In the genomic region with DNA sequence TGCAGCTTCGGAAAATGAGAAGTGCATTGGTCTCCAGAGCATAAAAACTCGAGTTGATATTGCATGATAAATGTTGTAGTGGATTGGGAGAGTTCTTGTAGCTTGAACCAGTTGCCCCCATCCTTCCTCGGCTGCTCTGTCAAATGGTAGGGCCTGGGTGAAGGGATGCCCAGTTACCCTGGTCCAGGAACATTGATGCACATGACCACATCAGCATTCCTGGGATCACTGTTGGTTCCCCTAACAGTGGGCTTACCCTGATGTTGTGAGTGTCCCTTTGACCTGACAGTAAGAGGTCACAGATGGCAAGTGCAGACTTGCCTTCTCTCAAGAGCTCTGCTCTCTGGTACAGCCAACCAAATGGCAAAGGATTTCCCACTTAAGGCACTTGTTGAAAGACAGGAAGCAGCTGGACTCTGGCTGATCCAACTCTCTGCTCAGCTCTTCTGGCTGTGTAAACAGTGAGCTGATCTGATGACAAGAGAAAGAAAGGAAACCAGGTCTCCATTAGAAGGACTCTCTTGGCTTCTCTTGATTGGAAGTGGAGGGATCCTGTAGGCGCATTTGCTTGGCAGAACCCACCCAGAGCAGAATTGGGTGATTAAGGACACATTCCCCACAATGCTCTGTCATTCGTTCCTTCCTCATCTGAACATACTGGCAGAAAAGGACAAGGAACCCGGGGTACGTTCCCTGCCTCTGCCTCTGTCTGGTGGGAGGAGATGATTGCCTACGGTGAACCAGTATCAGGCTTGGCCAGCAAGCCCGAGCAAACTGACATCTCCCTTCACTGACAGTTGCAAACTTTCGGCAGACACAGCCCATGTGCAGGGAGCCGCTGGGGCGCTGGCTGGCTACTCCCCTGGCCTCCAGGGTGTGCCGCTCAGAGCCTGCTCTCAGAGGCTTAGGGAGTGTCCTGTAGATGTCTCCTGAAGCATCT, we compare ENCODE assay signal across 7 cellular contexts. TPM values are rescaled to one million over a fixed set of nuclear protein-coding genes. Genes with fewer than 3 reads are reported as not detected.
A peak's percentile ranks its signal among the peaks of the same experiment; 100 is the strongest.
DNase-seq lines count a peak whose midpoint lies in the region; ATAC-seq, FAIRE-seq and TF ChIP-seq lines count a peak whose summit lies in the region.

No MANE protein-coding gene starts in this region.

- H3K36me3 ChIP-seq in SK-N-SH (replicated peaks in 1 of 2; ENCODE audit: control insufficient read depth in 1 of 2, insufficient read depth in 2 of 2, low read length in 1 of 2) (peaks cover 0 to 3% of the 10 kb centered on the region in 2 experiments), left ventricle myocardium inferior (peaks cover 3% of the 10 kb centered on the region), thyroid gland (no peaks in the 10 kb centered on the region), body of pancreas (replicated peaks in 1 of 2; ENCODE audit: insufficient read depth in 1 of 2, low read depth in 2 of 2) (no peaks in the 10 kb centered on the region)

- H3F3A ChIP-seq in SK-N-SH (replicated peaks; ENCODE audit: insufficient read depth): peaks cover 3% of the 10 kb centered on the region

- no peaks in the 10 kb centered on the region for H3K9me3 ChIP-seq in SK-N-SH
- H3K9me3 ChIP-seq in left ventricle myocardium inferior (replicated peaks): no peaks in the 10 kb centered on the region
- no peaks in the 10 kb centered on the region for H3K9me3 ChIP-seq in thyroid gland
- no peaks in the 10 kb centered on the region for H3K9me3 ChIP-seq in body of pancreas

- H3K27me3 ChIP-seq in SK-N-SH (ENCODE audit: insufficient read depth): no peaks in the 10 kb centered on the region
- no peaks in the 10 kb centered on the region for H3K27me3 ChIP-seq in left ventricle myocardium inferior (ENCODE audit: low read depth)
- H3K27me3 ChIP-seq in thyroid gland: no peaks in the 10 kb centered on the region
- no peaks in the 10 kb centered on the region for H3K27me3 ChIP-seq in body of pancreas

- TF ChIP-seq EP300 in SK-N-SH (IDR thresholded peaks at IDR 0.05; ENCODE audit: borderline replicate concordance in 1 of 2, low read depth in 1 of 2, low read length in 1 of 2): no peak

- no peak overlapping the region for H2AFZ ChIP-seq in SK-N-SH (ENCODE audit: low read depth)

- CTCF ChIA-PET in SK-N-SH (lab: Yijun Ruan, JAX): interaction anchor here (1.0 to 2.9 kb wide), 4 partner anchors 10 to 93 kb away, joined by 3 to 18 read pairs (median 6); a partner anchor contains a TSS

- DNase-seq in MV-4-11 (lab: John Stamatoyannopoulos, UW) (peak; percentile 83), SK-N-SH (peak; percentile 36), left ventricle myocardium inferior (peak; percentile 54), thyroid gland (peak; percentile 49), GM10266 (ENCODE audit: extremely low spot score) (no peak), body of pancreas (no peak), H54 (ENCODE audit: insufficient read length, low spot score) (no peak)

- POLR2A ChIA-PET in SK-N-SH (lab: Yijun Ruan, JAX): interaction anchor here (0.6 to 1.7 kb wide), 2 partner anchors 18 to 312 kb away, joined by 3 to 4 read pairs; no protein-coding TSS in a partner anchor

- H3K9ac ChIP-seq in SK-N-SH: no peak overlapping the region

- TF ChIP-seq POLR2A in thyroid gland (IDR thresholded peaks at IDR 0.05) (no peak), body of pancreas (IDR thresholded peaks at IDR 0.05) (no peak), H54 (IDR thresholded peaks at IDR 0.05; ENCODE audit: low read depth, low read length) (no peak)

- TF ChIP-seq CTCF in SK-N-SH (IDR thresholded peaks at IDR 0.05) (no peak), left ventricle myocardium inferior (IDR thresholded peaks at IDR 0.05; ENCODE audit: borderline replicate concordance) (peak; percentile 11), thyroid gland (IDR thresholded peaks at IDR 0.05) (no peak), GM10266 (IDR thresholded peaks at IDR 0.05; ENCODE audit: control insufficient read depth, insufficient read depth, low read depth, missing control alignments) (no peak), body of pancreas (IDR thresholded peaks at IDR 0.05) (no peak)

- intact Hi-C loops in left ventricle myocardium inferior (cut with micrococcal nuclease) (no loop called here), thyroid gland (cut with DNase I) (no loop called here), body of pancreas (cut with DNase I) (no loop called here)

- H3K79me2 ChIP-seq in SK-N-SH (ENCODE audit: insufficient read depth): peaks cover 67% of the 10 kb centered on the region

- H3K4me1 ChIP-seq in SK-N-SH (ENCODE audit: control insufficient read depth in 1 of 2, insufficient read depth in 2 of 2, low read depth in 1 of 2, low read length in 1 of 2): peaks cover 13 to 36% of the 10 kb centered on the region in 2 experiments; a peak in 3 of 4 replicates
- H3K4me1 ChIP-seq in left ventricle myocardium inferior: peaks cover 63% of the 10 kb centered on the region
- H3K4me1 ChIP-seq in thyroid gland: peaks cover 37 to 46% of the 10 kb centered on the region in 2 donors
- no peaks in the 10 kb centered on the region for H3K4me1 ChIP-seq in body of pancreas

- no peak for ATAC-seq in body of pancreas

- H3K4me3 ChIP-seq in SK-N-SH (ENCODE audit: low read depth in 2 of 2, low read length in 1 of 2) (no peak overlapping the region), left ventricle myocardium inferior (peak overlapping the region; percentile 35), thyroid gland (replicated peaks in 1 of 3) (no peak overlapping the region), body of pancreas (no peak overlapping the region)

- WGBS in SK-N-SH (ENCODE audit: low lambda C conversion rate): 91% methylated on average over 9 of the region's 13 CpGs
- 44 to 58% methylated on average over 11 to 12 of the region's 13 CpGs for WGBS in thyroid gland, 2 donors
- 79 to 85% methylated on average over 6 to 13 of the region's 13 CpGs for WGBS in body of pancreas, 2 donors

- no peaks in the 10 kb centered on the region for H3K9me2 ChIP-seq in SK-N-SH

- FAIRE-seq in H54 (lab: Jason Lieb, UNC): no peak

- peak overlapping the region; percentile 29; the same call in 1 of the 2 replicates for H3K4me2 ChIP-seq in SK-N-SH

- H3K27ac ChIP-seq in SK-N-SH (ENCODE audit: low read depth in 2 of 2, low read length in 1 of 2) (peak overlapping the region; percentile 27 to 78; a peak in 3 of 4 replicates), left ventricle myocardium inferior (replicated peaks) (peak overlapping the region; percentile 81), thyroid gland (peak overlapping the region; percentile 5 to 74 (median 37)), body of pancreas (no peak overlapping the region)

- peaks cover 41% of the 10 kb centered on the region for H4K20me1 ChIP-seq in SK-N-SH (ENCODE audit: insufficient read depth)

- TF ChIP-seq RAD21 in SK-N-SH (IDR thresholded peaks at IDR 0.05; ENCODE audit: low read length): no peak

TF ChIP-seq in SK-N-SH, 30 proteins besides CTCF, POLR2A, EP300 and RAD21:
- TF ChIP-seq POLR2AphosphoS5 (IDR thresholded peaks at IDR 0.05; ENCODE audit: low read depth, low read length): no peak
- no peak for TF ChIP-seq GABPA (IDR thresholded peaks at IDR 0.05; ENCODE audit: low read depth)
- TF ChIP-seq, protein P1, sequence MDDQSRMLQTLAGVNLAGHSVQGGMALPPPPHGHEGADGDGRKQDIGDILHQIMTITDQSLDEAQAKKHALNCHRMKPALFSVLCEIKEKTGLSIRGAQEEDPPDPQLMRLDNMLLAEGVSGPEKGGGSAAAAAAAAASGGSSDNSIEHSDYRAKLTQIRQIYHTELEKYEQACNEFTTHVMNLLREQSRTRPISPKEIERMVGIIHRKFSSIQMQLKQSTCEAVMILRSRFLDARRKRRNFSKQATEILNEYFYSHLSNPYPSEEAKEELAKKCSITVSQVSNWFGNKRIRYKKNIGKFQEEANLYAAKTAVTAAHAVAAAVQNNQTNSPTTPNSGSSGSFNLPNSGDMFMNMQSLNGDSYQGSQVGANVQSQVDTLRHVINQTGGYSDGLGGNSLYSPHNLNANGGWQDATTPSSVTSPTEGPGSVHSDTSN (IDR thresholded peaks at IDR 0.05): 0 out of 2 replicates have a peak, but pooled peaks have one; percentile 16
TF ChIP-seq in SK-N-SH: peak in this region for 1.

RNA-seq across cellular contexts. Expression of a gene that starts 29.3 kb away (rescaled TPM):
- polyA plus RNA-seq in SK-N-SH (2012; rRNA removed): 0.53 and 0.70 TPM in 2 replicates
- polyA plus RNA-seq in SK-N-SH (2012; cell fraction: cytosol; rRNA removed): 0.15 and 0.25 TPM in 2 replicates
- polyA plus RNA-seq in SK-N-SH (2012; cell fraction: nucleus; rRNA removed): 1.4 TPM in 2 replicates
- 97.9 TPM for total RNA-seq in left ventricle myocardium inferior
- 10 to 100 TPM; 10.2 to 41.3 (median 26.3) TPM for total RNA-seq in thyroid gland
- 10 to 100 TPM; 27.7 to 28.3 TPM for total RNA-seq in body of pancreas

Comparison
In these comparisons a context has a peak if more than half of its experiments do, and no peak if none do; other contexts are left out.
1. DNase-seq: peak in MV-4-11 (single experiment), SK-N-SH (single experiment), left ventricle myocardium inferior (single experiment) and thyroid gland (2 of 2); none in GM10266 (single experiment), body of pancreas (0 of 4) and H54 (single experiment).
2. H3K27ac ChIP-seq: peak in SK-N-SH (2 of 2), left ventricle myocardium inferior (single experiment) and thyroid gland (3 of 3); none in body of pancreas (0 of 4).